In the genomic region with DNA sequence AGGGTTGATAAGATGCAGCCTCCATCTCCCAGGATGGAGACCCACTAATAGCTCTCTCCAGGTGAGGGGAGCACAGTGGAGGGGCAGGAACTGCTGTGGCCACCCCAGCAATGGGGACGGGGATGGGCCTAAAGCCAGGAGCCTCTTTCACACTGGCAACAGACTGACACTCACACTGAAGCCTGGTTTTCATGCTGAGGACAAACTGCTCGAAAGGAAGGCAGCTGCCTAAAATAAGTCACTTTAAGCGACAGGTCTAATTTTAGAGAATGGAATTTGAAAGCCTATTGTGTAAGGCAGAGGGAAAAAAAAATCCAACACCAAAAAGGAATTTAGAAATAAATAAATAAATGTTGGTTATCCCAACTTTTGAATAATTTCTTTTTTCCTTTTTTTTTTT, we compare ENCODE assay signal across 26 cellular contexts.
"Had no signal": no experiment of that assay in that cellular context is flagged by ENCODE, and none has a peak within 500 bp of the region (broad histone marks: within the 10 kb centered on the region; RNA-seq: fewer than 3 reads in every experiment).

No MANE protein-coding gene starts in this region.

- FAIRE-seq: endothelial cell of umbilical vein had no signal

- H3K27ac ChIP-seq: coronary artery, esophagus muscularis mucosa, foreskin keratinocyte, gastroesophageal sphincter, prostate gland, right lobe of liver, stomach, thyroid gland had no signal

- H3K4me2 ChIP-seq: smooth muscle cell had no signal

- H3K36me3 ChIP-seq: gastroesophageal sphincter, prostate gland, right lobe of liver, stomach, thyroid gland had no signal

- H3K4me3 ChIP-seq: coronary artery, esophagus muscularis mucosa, gastroesophageal sphincter, mucosa of descending colon, prostate gland, right lobe of liver, smooth muscle cell, stomach, thyroid gland had no signal

- H3K27me3 ChIP-seq: esophagus muscularis mucosa, foreskin keratinocyte, gastroesophageal sphincter, right lobe of liver, stomach, thyroid gland had no signal

- H3K9me3 ChIP-seq: esophagus muscularis mucosa, gastroesophageal sphincter, mucosa of descending colon, prostate gland, right lobe of liver, stomach, thyroid gland had no signal

- DNase-seq: dermis blood vessel endothelial cell; effector memory CD4-positive, alpha-beta T cell; foreskin keratinocyte; hypothalamus; immature natural killer cell; islet precursor cell; kidney glomerular epithelial cell; mesenchymal stem cell; mucosa of descending colon; naive thymus-derived CD8-positive, alpha-beta T cell; nephron progenitor cell; nucleus accumbens; right lobe of liver; stimulated activated CD4-positive, alpha-beta T cell treated with anti-CD3 and anti-CD28 coated beads, Interleukin-12 subunit alpha, Interleukin-12 subunit beta, amount 100 ng/mL, for 4 hours; stimulated activated CD4-positive, alpha-beta T cell treated with anti-CD3 and anti-CD28 coated beads, Interleukin-1b, Interleukin-23, amount 100 ng/mL, for 48 hours; stimulated activated CD4-positive, alpha-beta T cell treated with anti-CD3 and anti-CD28 coated beads, Interleukin-4, amount 100 ng/mL, for 1 hour; stimulated activated CD8-positive, alpha-beta memory T cell treated with anti-CD3 and anti-CD28 coated beads, Interleukin-4, amount 100 ng/mL, for 48 hours; stimulated activated naive CD4-positive, alpha-beta T cell treated with Interleukin-2 at 50 U/mL for 16 hours; stomach; thyroid gland had no signal

- ATAC-seq: foreskin keratinocyte; gastroesophageal sphincter; mucosa of descending colon; naive thymus-derived CD8-positive, alpha-beta T cell; right lobe of liver had no signal

- H3K4me1 ChIP-seq: foreskin keratinocyte, gastroesophageal sphincter, prostate gland, right lobe of liver, stomach, thyroid gland had no signal
